In the genomic region with DNA sequence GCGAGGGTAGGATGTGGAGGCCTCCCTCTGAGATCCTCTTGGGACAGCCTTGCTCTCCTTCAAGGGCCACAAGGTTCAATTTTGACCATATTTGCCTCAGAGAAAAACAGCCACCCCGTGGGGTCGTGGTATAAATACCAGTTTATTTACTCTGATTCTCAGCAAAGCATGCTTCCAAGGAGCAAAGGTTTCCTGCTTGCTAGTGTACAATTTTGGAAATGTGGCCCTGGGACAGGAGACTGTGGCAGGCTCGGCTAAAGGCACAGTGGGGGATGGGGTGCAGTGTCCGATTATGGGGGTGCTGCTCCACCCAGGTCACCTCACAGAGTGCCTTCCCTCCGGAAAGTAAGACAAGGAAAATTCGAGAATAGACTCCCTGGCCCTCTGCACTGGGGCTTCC, we compare ENCODE assay signal across 28 cellular contexts.
"Had no signal": no experiment of that assay in that cellular context is flagged by ENCODE, and none has a peak within 500 bp of the region (broad histone marks: within the 10 kb centered on the region; RNA-seq: fewer than 3 reads in every experiment).

No MANE protein-coding gene starts in this region.

- H3K4me1 ChIP-seq: foreskin keratinocyte, gastrocnemius medialis had no signal

- H3K36me3 ChIP-seq: brain microvascular endothelial cell, esophagus muscularis mucosa, gastrocnemius medialis had no signal

- ATAC-seq: activated CD4-positive, alpha-beta T cell treated with anti-CD3 and anti-CD28 coated beads for 36 hours; activated CD8-positive, alpha-beta memory T cell treated with anti-CD3 and anti-CD28 coated beads, Interleukin-2, amount 10 ng/mL, durations not matched to agents 7 days and 5 days; activated CD8-positive, alpha-beta T cell treated with anti-CD3 and anti-CD28 coated beads, Interleukin-2, amount 10 ng/mL, durations not matched to agents 7 days and 5 days; effector memory CD8-positive, alpha-beta T cell; foreskin keratinocyte; gastrocnemius medialis had no signal

- H3K4me3 ChIP-seq: esophagus muscularis mucosa, gastrocnemius medialis had no signal

- H3K27ac ChIP-seq: brain microvascular endothelial cell, esophagus muscularis mucosa, foreskin keratinocyte, gastrocnemius medialis had no signal

- DNase-seq: activated CD4-positive, alpha-beta memory T cell treated with anti-CD3 and anti-CD28 coated beads for 36 hours; activated CD4-positive, alpha-beta T cell treated with anti-CD3 and anti-CD28 coated beads for 36 hours; activated CD4-positive, alpha-beta T cell treated with anti-CD3 and anti-CD28 coated beads, Interleukin-2, amount 10 ng/mL, durations not matched to agents 24 days and 14 days; activated CD4-positive, CD25-positive, alpha-beta regulatory T cell; activated CD4-positive, CD25-positive, alpha-beta regulatory T cell treated with anti-CD3 and anti-CD28 coated beads, Interleukin-2, amount 50 U/mL, for 72 hours; activated CD8-positive, alpha-beta memory T cell treated with anti-CD3 and anti-CD28 coated beads, Interleukin-2, amount 10 ng/mL, durations not matched to agents 7 days and 5 days; activated CD8-positive, alpha-beta memory T cell treated with anti-CD3 and anti-CD28 coated beads, Interleukin-2, amount 50 U/mL, for 4 hours; activated CD8-positive, alpha-beta T cell treated with anti-CD3 and anti-CD28 coated beads, Interleukin-2, amount 10 ng/mL, durations not matched to agents 7 days and 5 days; activated effector memory CD4-positive, alpha-beta T cell treated with anti-CD3 and anti-CD28 coated beads, Interleukin-2, amount 50 U/mL, for 16 hours; activated naive CD4-positive, alpha-beta T cell treated with anti-CD3 and anti-CD28 coated beads for 36 hours; activated T-cell treated with anti-CD3 and anti-CD28 coated beads, Interleukin-2, amount 50 U/mL, for 1 hour; activated T-cell treated with anti-CD3 and anti-CD28 coated beads, Interleukin-2, amount 50 U/mL, for 48 hours; amniotic stem cell; anterior cingulate cortex; brain microvascular endothelial cell; cortex of kidney; dermis blood vessel endothelial cell; effector CD4-positive, alpha-beta T cell; effector memory CD8-positive, alpha-beta T cell; erythroblast; foreskin keratinocyte; gastrocnemius medialis; glutamatergic neuron; T-helper 2 cell had no signal

- H3K9me3 ChIP-seq: esophagus muscularis mucosa, gastrocnemius medialis had no signal

- H3K27me3 ChIP-seq: esophagus muscularis mucosa, gastrocnemius medialis had no signal

- FAIRE-seq: astrocyte, bronchial epithelial cell, colon had no signal
